8 cellular contexts compared by ENCODE assay signal in the genomic region with DNA sequence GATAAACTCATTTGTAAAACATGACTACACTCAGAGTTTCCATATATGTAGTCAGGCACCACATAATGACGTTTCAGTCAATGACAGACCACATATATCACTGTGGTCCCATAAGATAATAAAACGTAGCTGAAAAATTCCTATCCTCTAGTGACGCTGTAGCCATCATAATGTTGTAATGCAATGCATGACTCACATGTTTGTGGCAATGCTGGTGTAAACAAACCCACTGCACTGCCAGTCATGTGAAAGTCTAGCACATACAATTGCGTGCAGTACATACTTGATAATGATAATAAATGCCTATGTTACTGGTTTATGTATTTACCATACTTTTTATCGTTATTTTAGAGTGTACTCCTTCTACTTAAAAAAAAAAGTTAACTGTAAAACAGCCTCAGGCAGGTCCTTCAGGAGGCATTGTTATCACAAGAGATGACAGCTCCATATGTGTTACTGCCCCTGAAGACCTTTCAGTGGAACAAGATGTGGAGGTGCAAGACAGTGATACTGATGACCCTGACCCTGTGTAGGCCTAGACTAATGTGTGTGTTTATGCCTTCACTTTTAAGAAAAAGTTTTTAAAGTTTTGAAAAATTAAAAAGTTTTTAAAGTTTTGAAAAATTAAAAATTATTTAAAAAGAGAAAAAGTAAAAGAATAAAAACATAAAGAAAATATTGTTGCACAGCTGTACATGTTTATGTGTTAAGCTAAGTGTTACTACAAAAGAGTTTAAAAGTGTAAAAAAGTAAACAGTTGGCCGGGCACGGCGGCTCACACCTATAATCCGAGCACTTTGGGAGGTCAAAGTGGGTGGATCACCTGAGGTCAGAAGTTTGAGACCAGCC. TPM values are rescaled to one million over a fixed set of nuclear protein-coding genes. Genes with fewer than 3 reads are reported as not detected.
DNase-seq lines count a peak whose midpoint lies in the region; ATAC-seq and TF ChIP-seq lines count a peak whose summit lies in the region.

No MANE protein-coding gene starts in this region.

- H3K36me3 ChIP-seq in PC-3 (ENCODE audit: low read depth, low read length) = no peaks in the 10 kb centered on the region

- POLR2A ChIA-PET in PC-3 (lab: Charles Lee; ENCODE audit: unreplicated experiment) = no interaction called here

- no peaks in the 10 kb centered on the region for H3K27me3 Mint-ChIP-seq in activated T-helper 17 cell treated with anti-CD3 and anti-CD28 coated beads, Interleukin-2, amount 50 U/mL, for 72 hours

- H2AFZ ChIP-seq in PC-3 (ENCODE audit: low read length) = no peak overlapping the region

- H3K27ac Mint-ChIP-seq in activated T-helper 17 cell treated with anti-CD3 and anti-CD28 coated beads, Interleukin-2, amount 50 U/mL, for 72 hours = peak overlapping the region; percentile 98

- intact Hi-C loops in PC-3 (cut with micrococcal nuclease) = no loop called here

- peak; percentile 53 for DNase-seq in AG08396 (ENCODE audit: low spot score)
- peak; percentile 85 for DNase-seq in LHCN-M2 (ENCODE audit: low read depth)
- DNase-seq in kidney tubule cell (ENCODE audit: low spot score) = peak; percentile 4
- DNase-seq in NCI-H1105 (lab: John Stamatoyannopoulos, UW) = no peak
- DNase-seq in SHP77 treated with DMSO at 0.1 percent for 48 hours (lab: John Stamatoyannopoulos, UW) = no peak
- no peak for DNase-seq in PC-3

- no peak overlapping the region for H3K27ac ChIP-seq in PC-3 (ENCODE audit: low read length)

- H3K4me1 Mint-ChIP-seq in activated T-helper 17 cell treated with anti-CD3 and anti-CD28 coated beads, Interleukin-2, amount 50 U/mL, for 72 hours = peaks cover 34% of the 10 kb centered on the region

- no peak overlapping the region for H3K4me3 ChIP-seq in PC-3 (ENCODE audit: low read length)

- H3K79me2 ChIP-seq in PC-3 (ENCODE audit: low read length) = no peaks in the 10 kb centered on the region

- no TSS peak for BruUV-seq in PC-3 (replicated peaks; lab: Mats Ljungman, UMichigan)

- H3K4me2 ChIP-seq in PC-3 (ENCODE audit: low read length) = no peak overlapping the region

- no peaks in the 10 kb centered on the region for H3K27me3 ChIP-seq in PC-3 (ENCODE audit: low read length)

- H3K4me1 ChIP-seq in PC-3 (ENCODE audit: insufficient read depth, low read length) = no peaks in the 10 kb centered on the region

- no peak for TF ChIP-seq CTCF in PC-3 (conservative IDR thresholded peaks at IDR 0.05; ENCODE audit: low read depth, low read length)

- no peaks in the 10 kb centered on the region for H3K9me3 Mint-ChIP-seq in activated T-helper 17 cell treated with anti-CD3 and anti-CD28 coated beads, Interleukin-2, amount 50 U/mL, for 72 hours

- CTCF ChIA-PET in PC-3 (lab: Charles Lee) = no interaction called here

- H3K4me3 Mint-ChIP-seq in activated T-helper 17 cell treated with anti-CD3 and anti-CD28 coated beads, Interleukin-2, amount 50 U/mL, for 72 hours = peak overlapping the region; percentile 76

- H3K9me3 ChIP-seq in PC-3 (ENCODE audit: low read length) = no peaks in the 10 kb centered on the region

- H4K20me1 ChIP-seq in PC-3 (ENCODE audit: low read length) = no peaks in the 10 kb centered on the region

- no peaks in the 10 kb centered on the region for H3F3A ChIP-seq in PC-3 (ENCODE audit: low read length, unreplicated experiment)

- H3K36me3 Mint-ChIP-seq in activated T-helper 17 cell treated with anti-CD3 and anti-CD28 coated beads, Interleukin-2, amount 50 U/mL, for 72 hours (ENCODE audit: low read depth) = peaks cover 75% of the 10 kb centered on the region

- no peaks in the 10 kb centered on the region for H3K9me2 ChIP-seq in PC-3 (replicated peaks; ENCODE audit: low read length)

- no peak overlapping the region for H3K9ac ChIP-seq in PC-3 (ENCODE audit: low read length)

- ATAC-seq in activated T-helper 17 cell treated with anti-CD3 and anti-CD28 coated beads, Interleukin-2, amount 50 U/mL, for 72 hours (replicated peaks) = peak; percentile 88
- ATAC-seq in PC-3 (no peak), HG03025 (IDR thresholded peaks at IDR 0.05; ENCODE audit: low FRiP score, unreplicated experiment) (no peak)

RNA-seq across cellular contexts. Expression of a gene that starts 9.0 kb away (rescaled TPM):
- 12.6 and 14.2 TPM in 2 replicates for total RNA-seq in LHCN-M2 (2014; rRNA removed)
- 5.9 TPM for polyA plus RNA-seq in LHCN-M2 (2012)
- total RNA-seq in activated T-helper 17 cell treated with anti-CD3 and anti-CD28 coated beads, Interleukin-2, amount 50 U/mL, for 72 hours = 100 to 1,000 TPM; 124 to 255 TPM
- total RNA-seq in PC-3 (2014; rRNA removed) = not detected in 2 replicates

RNA-seq across cellular contexts. Expression of a gene that starts 21.2 kb away (rescaled TPM):
- total RNA-seq in LHCN-M2 (2014; rRNA removed) (4.5 and 5.2 TPM in 2 replicates), PC-3 (2014; rRNA removed) (not detected in 2 replicates)
- 3.2 TPM for polyA plus RNA-seq in LHCN-M2 (2012)
- 100 to 1,000 TPM; 133 to 305 TPM for total RNA-seq in activated T-helper 17 cell treated with anti-CD3 and anti-CD28 coated beads, Interleukin-2, amount 50 U/mL, for 72 hours

Comparison
In these comparisons a context has a peak if more than half of its experiments do, and no peak if none do; other contexts are left out.
1. DNase-seq: peak in AG08396 (single experiment), LHCN-M2 (single experiment) and kidney tubule cell (single experiment); none in NCI-H1105 (single experiment), SHP77 treated with DMSO at 0.1 percent for 48 hours (single experiment) and PC-3 (single experiment).
2. RNA of a gene that starts 9.0 kb away (total RNA-seq): 124 to 255 TPM in activated T-helper 17 cell treated with anti-CD3 and anti-CD28 coated beads, Interleukin-2, amount 50 U/mL, for 72 hours and 12.6 to 14.2 TPM in LHCN-M2; not detected in PC-3; every median in the first group is over 10 times any median in the second.
3. RNA of a gene that starts 21.2 kb away (total RNA-seq): 133 to 305 TPM in activated T-helper 17 cell treated with anti-CD3 and anti-CD28 coated beads, Interleukin-2, amount 50 U/mL, for 72 hours; 4.5 to 5.2 TPM in LHCN-M2 and not detected in PC-3; every median in the first group is over 10 times any median in the second.